In the genomic region with DNA sequence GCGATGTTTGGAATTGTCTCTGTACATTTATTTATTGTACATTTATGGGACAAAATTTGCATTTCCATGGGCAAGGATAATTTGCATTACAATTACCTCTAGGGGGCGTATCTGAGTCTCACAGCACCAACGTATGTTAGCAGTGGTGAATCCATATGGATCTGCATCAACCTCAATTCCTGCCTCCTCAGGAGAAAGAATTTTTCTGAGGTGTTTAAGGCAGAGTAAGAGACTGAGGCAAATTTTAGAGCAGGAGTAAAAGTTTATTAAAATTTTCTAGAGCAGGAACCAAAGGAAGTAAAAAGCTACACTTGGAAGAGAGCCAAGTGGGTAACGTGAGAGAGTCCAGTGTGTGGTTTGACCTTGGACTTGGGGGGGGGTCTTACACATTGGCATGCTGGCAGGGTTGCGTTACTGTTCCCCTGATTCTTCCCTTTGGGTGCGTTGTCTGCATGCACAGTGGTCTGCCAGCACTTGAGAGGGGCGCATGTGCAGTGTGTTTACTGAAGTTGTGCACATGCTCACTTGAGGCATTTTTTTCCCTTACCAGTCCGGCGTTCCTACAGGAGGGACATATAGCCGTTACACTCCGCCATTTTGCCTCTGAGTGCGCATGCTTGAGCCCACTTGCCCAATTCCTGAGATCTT, we compare ENCODE assay signal across 8 cellular contexts. TPM values are rescaled to one million over a fixed set of nuclear protein-coding genes. Genes with fewer than 3 reads are reported as not detected.
DNase-seq lines count a peak whose midpoint lies in the region; ATAC-seq and TF ChIP-seq lines count a peak whose summit lies in the region.

No MANE protein-coding gene starts in this region.

- H3K27me3 ChIP-seq in lower lobe of right lung (ENCODE audit: low read depth), result no peaks in the 10 kb centered on the region

- no peaks in the 10 kb centered on the region for H3K36me3 Mint-ChIP-seq in brain

- TF ChIP-seq CTCF in brain (conservative IDR thresholded peaks at IDR 0.05) (peak; percentile 53 to 67), lower lobe of right lung (IDR thresholded peaks at IDR 0.05) (peak; percentile 64)

- peaks cover 4% of the 10 kb centered on the region for H3K4me1 ChIP-seq in lower lobe of right lung

- H3K9me3 Mint-ChIP-seq in brain, result no peaks in the 10 kb centered on the region

- peak; percentile 62 to 64 for ATAC-seq in lower lobe of right lung
- ATAC-seq in HG03095 (IDR thresholded peaks at IDR 0.05; ENCODE audit: unreplicated experiment), result no peak
- no peak for ATAC-seq in GM19463 (IDR thresholded peaks at IDR 0.05; ENCODE audit: unreplicated experiment)

- no peak overlapping the region for H3K4me3 Mint-ChIP-seq in brain

- no peak overlapping the region for H3K27ac ChIP-seq in lower lobe of right lung

- no peaks in the 10 kb centered on the region for H3K36me3 ChIP-seq in lower lobe of right lung

- DNase-seq in NCI-H1436 (lab: John Stamatoyannopoulos, UW) (peak; percentile 27), NCI-H1436 treated with DMSO at 0.1 percent for 48 hours (lab: John Stamatoyannopoulos, UW) (no peak), NCI-H2171 (lab: John Stamatoyannopoulos, UW) (peak; percentile 11), lower lobe of right lung (no peak)
- DNase-seq in activated CD8-positive, alpha-beta memory T cell treated with anti-CD3 and anti-CD28 coated beads, Interleukin-2, amount 50 U/mL, for 4 hours, result no peak

- intact Hi-C loops in lower lobe of right lung (cut with DNase I), result no loop called here

- H3K4me3 ChIP-seq in lower lobe of right lung, result no peak overlapping the region

- H3K27me3 Mint-ChIP-seq in brain, result peaks cover 3% of the 10 kb centered on the region

- peaks cover 40% of the 10 kb centered on the region for H3K4me1 Mint-ChIP-seq in brain

- no peak overlapping the region for H3K27ac Mint-ChIP-seq in brain

- no peaks in the 10 kb centered on the region for H3K9me3 ChIP-seq in lower lobe of right lung

RNA-seq across cellular contexts. Expression of a gene that starts 21.0 kb away (rescaled TPM):
- polyA plus RNA-seq in brain (ENCODE audit: insufficient read depth, low read depth, low replicate concordance), result 84.0 TPM
- total RNA-seq in lower lobe of right lung, result 101 TPM

RNA-seq across cellular contexts. Expression of a gene that starts 45.3 kb away (rescaled TPM):
- polyA plus RNA-seq in brain (ENCODE audit: insufficient read depth, low read depth, low replicate concordance), result 430 TPM
- 388 TPM for total RNA-seq in lower lobe of right lung

Comparison
In these comparisons a context has a peak if more than half of its experiments do, and no peak if none do; other contexts are left out.
1. DNase-seq: peak in NCI-H1436 (single experiment) and NCI-H2171 (single experiment); none in NCI-H1436 treated with DMSO at 0.1 percent for 48 hours (single experiment), lower lobe of right lung (single experiment) and activated CD8-positive, alpha-beta memory T cell treated with anti-CD3 and anti-CD28 coated beads, Interleukin-2, amount 50 U/mL, for 4 hours (single experiment).
2. ATAC-seq: peak in lower lobe of right lung (2 of 2); none in HG03095 (single experiment) and GM19463 (single experiment).